In genomic region chr7:134811798-134812197, GRCh38 we compare ENCODE assay signal across 1 cellular context.
TF ChIP-seq lines count a peak whose summit lies in the region.

No MANE protein-coding gene starts in this region.

TF ChIP-seq in SK-N-SH, 30 proteins besides CTCF, POLR2A, EP300 and RAD21 (continued from another document):
- no peak for TF ChIP-seq IRF3 (IDR thresholded peaks at IDR 0.05; ENCODE audit: low read depth, low read length)
- TF ChIP-seq NFIC (IDR thresholded peaks at IDR 0.05; ENCODE audit: borderline replicate concordance) = peak; percentile 94
- no peak for TF ChIP-seq SMC3 (IDR thresholded peaks at IDR 0.05; ENCODE audit: low read depth, low read length)
- no peak for TF ChIP-seq ZBTB33 (IDR thresholded peaks at IDR 0.05; ENCODE audit: borderline replicate concordance, low read depth)
- TF ChIP-seq GABPA (IDR thresholded peaks at IDR 0.05; ENCODE audit: low read depth) = no peak
- peak; percentile 72 for TF ChIP-seq TCF12 (IDR thresholded peaks at IDR 0.05)
- TF ChIP-seq JUND (IDR thresholded peaks at IDR 0.05) = peak; percentile 41; the same call in 1 of the 2 replicates
- no peak for TF ChIP-seq POLR2AphosphoS5 (IDR thresholded peaks at IDR 0.05; ENCODE audit: low read depth, low read length)
- no peak for TF ChIP-seq TEAD4 (IDR thresholded peaks at IDR 0.05; ENCODE audit: borderline replicate concordance, insufficient read depth)
- TF ChIP-seq FOSL2 (IDR thresholded peaks at IDR 0.05; ENCODE audit: borderline replicate concordance, low read depth) = no peak
- no peak for TF ChIP-seq USF1 (IDR thresholded peaks at IDR 0.05; ENCODE audit: borderline replicate concordance, low read depth)
- no peak for TF ChIP-seq GATA2 (CRISPR knock-in tag; IDR thresholded peaks at IDR 0.05)
- no peak; the same call in 1 of the 2 replicates for TF ChIP-seq MEF2A (IDR thresholded peaks at IDR 0.05; ENCODE audit: borderline replicate concordance, low read depth)
- TF ChIP-seq YY1 (IDR thresholded peaks at IDR 0.05; ENCODE audit: low read depth) = no peak
TF ChIP-seq in SK-N-SH: peak in this region for 6.
